In genomic region chr1:209411491-209411929, GRCh38 we compare ENCODE assay signal across 12 cellular contexts.
DNase-seq lines count a peak whose midpoint lies in the region; ATAC-seq, FAIRE-seq and TF ChIP-seq lines count a peak whose summit lies in the region.
"Had no signal": no experiment of that assay in that cellular context is flagged by ENCODE, and none has a peak within 500 bp of the region (broad histone marks: within the 10 kb centered on the region; RNA-seq: fewer than 3 reads in every experiment).

No MANE protein-coding gene starts in this region.

- peak; percentile 50 for FAIRE-seq in bronchial epithelial cell (lab: Jason Lieb, UNC)

- no peaks in the 10 kb centered on the region for H3K9me3 ChIP-seq in left lung
- no peaks in the 10 kb centered on the region for H3K9me3 ChIP-seq in uterus
- H3K9me3 ChIP-seq: adrenal gland had no signal

- H3K4me1 ChIP-seq in left lung (peaks cover 0 to 15% of the 10 kb centered on the region in 2 donors), uterus (no peaks in the 10 kb centered on the region)
- H3K4me1 ChIP-seq: adrenal gland had no signal

- H3K27ac ChIP-seq in left lung (peak overlapping the region in 1 of 2 donors; percentile 62), uterus (peak overlapping the region; percentile 55 to 59)

- TF ChIP-seq POLR2A in uterus (IDR thresholded peaks at IDR 0.05): no peak

- no peaks in the 10 kb centered on the region for H3K36me3 ChIP-seq in bronchial epithelial cell (ENCODE audit: control insufficient read depth, insufficient read depth, low read length)
- no peaks in the 10 kb centered on the region for H3K36me3 ChIP-seq in left lung
- no peaks in the 10 kb centered on the region for H3K36me3 ChIP-seq in uterus
- H3K36me3 ChIP-seq in H7 (replicated peaks; ENCODE audit: control insufficient read depth, insufficient read depth, low read length): no peaks in the 10 kb centered on the region
- H3K36me3 ChIP-seq: adrenal gland had no signal

- peak; percentile 76 for ATAC-seq in left lung

- DNase-seq in DMS79 treated with DMSO at 0.1 percent for 48 hours (lab: John Stamatoyannopoulos, UW): peak; percentile 61
- DNase-seq in DMS79 (lab: John Stamatoyannopoulos, UW): no peak
- DNase-seq in bronchial epithelial cell (ENCODE audit: low read depth): peak; percentile 99
- DNase-seq in left lung: no peak
- DNase-seq in uterus: no peak
- no peak for DNase-seq in SK-N-DZ (ENCODE audit: low spot score)
- DNase-seq in H7: no peak
- no peak for DNase-seq in activated CD8-positive, alpha-beta memory T cell treated with anti-CD3 and anti-CD28 coated beads, Interleukin-2, amount 50 U/mL, for 48 hours
- DNase-seq: 8988T; NCI-H510A treated with DMSO at 0.1 percent for 48 hours; stimulated activated naive CD4-positive, alpha-beta T cell had no signal

- no peak overlapping the region for H3K4me3 ChIP-seq in bronchial epithelial cell (ENCODE audit: low read depth, low read length)
- H3K4me3 ChIP-seq in left lung: no peak overlapping the region
- no peak overlapping the region for H3K4me3 ChIP-seq in uterus
- H3K4me3 ChIP-seq in H7 (ENCODE audit: insufficient read depth, low read depth, low read length): no peak overlapping the region
- H3K4me3 ChIP-seq: adrenal gland had no signal

- intact Hi-C loops in left lung (cut with DNase I) (no loop called here), uterus (cut with DNase I; ENCODE audit: low total_unique reads) (no loop called here)

- TF ChIP-seq CTCF in bronchial epithelial cell (IDR thresholded peaks at IDR 0.05; ENCODE audit: insufficient read depth, low read length, severe bottlenecking) (no peak), left lung (IDR thresholded peaks at IDR 0.05) (no peak), uterus (IDR thresholded peaks at IDR 0.05) (no peak)

- no peaks in the 10 kb centered on the region for H3K27me3 ChIP-seq in bronchial epithelial cell (ENCODE audit: control insufficient read depth, insufficient read depth, low read length)
- H3K27me3 ChIP-seq in left lung: no peaks in the 10 kb centered on the region
- no peaks in the 10 kb centered on the region for H3K27me3 ChIP-seq in uterus
- peaks cover 11% of the 10 kb centered on the region for H3K27me3 ChIP-seq in H7 (ENCODE audit: control insufficient read depth, insufficient read depth, low read length)
- H3K27me3 ChIP-seq: adrenal gland had no signal

Comparison
In these comparisons a context has a peak if more than half of its experiments do, and no peak if none do; other contexts are left out.
1. DNase-seq: peak in DMS79 treated with DMSO at 0.1 percent for 48 hours (single experiment) and bronchial epithelial cell (single experiment); none in DMS79 (single experiment), left lung (0 of 2), uterus (0 of 2), SK-N-DZ (single experiment), H7 (single experiment) and activated CD8-positive, alpha-beta memory T cell treated with anti-CD3 and anti-CD28 coated beads, Interleukin-2, amount 50 U/mL, for 48 hours (single experiment).